ENCODE assay signal across 8 cellular contexts in genomic region chr19:52898101-52898500, GRCh38. TPM values are rescaled to one million over a fixed set of nuclear protein-coding genes. Genes with fewer than 3 reads are reported as not detected.
A peak's percentile ranks its signal among the peaks of the same experiment; 100 is the strongest.
DNase-seq lines count a peak whose midpoint lies in the region; ATAC-seq and TF ChIP-seq lines count a peak whose summit lies in the region.

No MANE protein-coding gene starts in this region.

- peak overlapping the region; percentile 64 for H2BK120ac ChIP-seq in trophoblast cell (ENCODE audit: insufficient read depth, low read length, poor library complexity)

- H3K27ac ChIP-seq in SU-DHL-6 (ENCODE audit: low read depth, low read length) (no peak overlapping the region), trophoblast cell (ENCODE audit: low read depth, low read length) (peak overlapping the region; percentile 62)

- H3K9me2 ChIP-seq in SU-DHL-6 (replicated peaks; ENCODE audit: insufficient read depth, low read length), result no peaks in the 10 kb centered on the region

- H2AFZ ChIP-seq in SU-DHL-6 (ENCODE audit: low read depth, low read length, severe bottlenecking) (peak overlapping the region; percentile 79), trophoblast cell (ENCODE audit: insufficient read depth, low read length, poor library complexity) (peak overlapping the region; percentile 61)

- H4K12ac ChIP-seq in trophoblast cell (ENCODE audit: low read depth, low read length), result peak overlapping the region; percentile 74

- H3K79me1 ChIP-seq in trophoblast cell (ENCODE audit: low read length), result peaks cover 19% of the 10 kb centered on the region

- peak overlapping the region; percentile 26 for H3K4me2 ChIP-seq in SU-DHL-6 (ENCODE audit: low read depth, low read length, poor library complexity, severe bottlenecking)
- peak overlapping the region; percentile 61 for H3K4me2 ChIP-seq in trophoblast cell (ENCODE audit: low read length)

- H2BK5ac ChIP-seq in trophoblast cell (ENCODE audit: low read depth, low read length, poor library complexity), result peak overlapping the region; percentile 31

- H4K20me1 ChIP-seq in SU-DHL-6 (ENCODE audit: low read depth, low read length), result no peaks in the 10 kb centered on the region

- H2BK12ac ChIP-seq in trophoblast cell (ENCODE audit: low read length), result peak overlapping the region; percentile 37

- peak overlapping the region; percentile 28 for H3K18ac ChIP-seq in trophoblast cell (ENCODE audit: low read length)

- no peaks in the 10 kb centered on the region for H3K9me3 ChIP-seq in SU-DHL-6 (ENCODE audit: insufficient read depth, low read length)
- H3K9me3 ChIP-seq in trophoblast cell (ENCODE audit: insufficient read depth, low read depth, low read length), result no peaks in the 10 kb centered on the region

- peak overlapping the region; percentile 68 for H4K8ac ChIP-seq in trophoblast cell (ENCODE audit: low read depth, low read length)

- peak overlapping the region; percentile 75 for H4K91ac ChIP-seq in trophoblast cell (ENCODE audit: low read depth, low read length)

- H3K4me3 ChIP-seq in SU-DHL-6 (ENCODE audit: insufficient read depth, low read length, poor library complexity, severe bottlenecking) (no peak overlapping the region), fibroblast of pulmonary artery (replicated peaks; ENCODE audit: low read depth, low read length) (peak overlapping the region; percentile 98), trophoblast cell (ENCODE audit: low read depth, low read length) (no peak overlapping the region)

- ATAC-seq in GM21528 (IDR thresholded peaks at IDR 0.05; ENCODE audit: low FRiP score, unreplicated experiment), result no peak
- ATAC-seq in GM21515 (IDR thresholded peaks at IDR 0.05; ENCODE audit: unreplicated experiment), result no peak

- H3K36me3 ChIP-seq in SU-DHL-6 (ENCODE audit: low read length) (no peaks in the 10 kb centered on the region), trophoblast cell (ENCODE audit: control insufficient read depth in 1 of 2, insufficient read depth in 2 of 2, low read length in 2 of 2) (peaks cover 6% of the 10 kb centered on the region in 2 experiments)

- TF ChIP-seq CTCF in SU-DHL-6 (IDR thresholded peaks at IDR 0.05; ENCODE audit: insufficient read depth, low read length, poor library complexity, severe bottlenecking) (no peak), fibroblast of pulmonary artery (IDR thresholded peaks at IDR 0.05; ENCODE audit: low read length, missing control alignments) (no peak)

- peak overlapping the region; percentile 88 for H2AK5ac ChIP-seq in trophoblast cell (ENCODE audit: low read length)

- WGBS in trophoblast cell (ENCODE audit: extremely low coverage, insufficient coverage, insufficient read length), result no CpG with 5 or more reads among the region's 15 CpGs

- DNase-seq in D341Med (ENCODE audit: low spot score) (peak; percentile 17), fibroblast of pulmonary artery (ENCODE audit: low read depth) (no peak), trophoblast cell (peak; percentile 7 to 43), RKO (ENCODE audit: low spot score) (no peak), SHP77 (lab: John Stamatoyannopoulos, UW) (no peak)

- peaks cover 41% of the 10 kb centered on the region for H3K79me2 ChIP-seq in SU-DHL-6 (ENCODE audit: insufficient read depth, low read length)
- peaks cover 20% of the 10 kb centered on the region for H3K79me2 ChIP-seq in trophoblast cell (ENCODE audit: control insufficient read depth, insufficient read depth, low read length, poor library complexity)

- no peaks in the 10 kb centered on the region for H3K27me3 ChIP-seq in SU-DHL-6 (ENCODE audit: low read length)
- no peaks in the 10 kb centered on the region for H3K27me3 ChIP-seq in trophoblast cell (ENCODE audit: insufficient read depth, low read length)

- H3K9ac ChIP-seq in SU-DHL-6 (ENCODE audit: low read length) (no peak overlapping the region), trophoblast cell (ENCODE audit: low read length) (no peak overlapping the region)

- peak overlapping the region; percentile 59 for H3K14ac ChIP-seq in trophoblast cell (ENCODE audit: low read length)

- H3K4ac ChIP-seq in trophoblast cell (ENCODE audit: low read depth, low read length), result peak overlapping the region; percentile 13

- H3K4me1 ChIP-seq in trophoblast cell (ENCODE audit: control insufficient read depth in 1 of 2, insufficient read depth in 2 of 2, low read length in 2 of 2), result peaks cover 10 to 11% of the 10 kb centered on the region in 2 experiments

- no peaks in the 10 kb centered on the region; the same call in 1 of the 2 replicates for H3F3A ChIP-seq in SU-DHL-6 (ENCODE audit: insufficient read depth)

- no peak overlapping the region for H3K23ac ChIP-seq in trophoblast cell (ENCODE audit: low read length)

RNA-seq across cellular contexts. Expression of gene ZNF320, which starts 0.7 kb away (rescaled TPM):
- 10.1 and 13.4 TPM in 2 replicates for polyA plus RNA-seq in trophoblast cell (2013)

RNA-seq across cellular contexts. Expression of gene ZNF888, which starts 25.1 kb away (rescaled TPM):
- 9.6 and 9.8 TPM in 2 replicates for polyA plus RNA-seq in trophoblast cell (2013)

RNA-seq across cellular contexts. Expression of gene ZNF468, which starts 40.7 kb away (rescaled TPM):
- polyA plus RNA-seq in trophoblast cell (2013), result 39.1 and 41.5 TPM in 2 replicates

Comparison
In these comparisons a context has a peak if more than half of its experiments do, and no peak if none do; other contexts are left out.
1. DNase-seq: peak in D341Med (single experiment) and trophoblast cell (2 of 2); none in fibroblast of pulmonary artery (single experiment), RKO (single experiment) and SHP77 (0 of 2).